ENCODE assay signal across 19 cellular contexts in genomic region chr12:22551624-22552023, GRCh38.
"Had no signal": no experiment of that assay in that cellular context is flagged by ENCODE, and none has a peak within 500 bp of the region (broad histone marks: within the 10 kb centered on the region; RNA-seq: fewer than 3 reads in every experiment).

No MANE protein-coding gene starts in this region.

- ATAC-seq: activated CD8-positive, alpha-beta T cell treated with anti-CD3 and anti-CD28 coated beads for 36 hours; left lung; lower lobe of right lung; natural killer cell; right cardiac atrium had no signal

- H3K4me1 ChIP-seq: esophagus muscularis mucosa, lower lobe of right lung had no signal

- DNase-seq: activated CD4-positive, alpha-beta T cell treated with anti-CD3 and anti-CD28 coated beads, Interleukin-2, amount 50 U/mL, for 1 hour; activated CD8-positive, alpha-beta T cell treated with anti-CD3 and anti-CD28 coated beads for 36 hours; activated effector memory CD4-positive, alpha-beta T cell treated with Interleukin-2 at 50 U/mL for 16 hours; activated naive CD4-positive, alpha-beta T cell treated with Interleukin-2 at 50 U/mL for 16 hours; activated T-cell treated with anti-CD3 and anti-CD28 coated beads, Interleukin-2, amount 50 U/mL, for 4 hours; dermis blood vessel endothelial cell; effector CD4-positive, alpha-beta T cell; foreskin melanocyte; left lung; lower lobe of right lung; mesenchymal stem cell; natural killer cell; right cardiac atrium; stimulated activated CD4-positive, alpha-beta T cell treated with anti-CD3 and anti-CD28 coated beads, Interleukin-15, amount 100 ng/mL, for 24 hours; stimulated activated CD4-positive, alpha-beta T cell treated with anti-CD3 and anti-CD28 coated beads, Interleukin-2, amount 100 ng/mL, for 24 hours; stimulated activated naive CD4-positive, alpha-beta T cell; trophoblast cell had no signal

- H3K4me3 ChIP-seq: esophagus muscularis mucosa, left lung, lower lobe of right lung, thoracic aorta had no signal

- H3K27me3 ChIP-seq: esophagus muscularis mucosa, left lung had no signal

- H3K4me3 Mint-ChIP-seq: activated CD8-positive, alpha-beta T cell treated with anti-CD3 and anti-CD28 coated beads for 36 hours; activated T-cell treated with anti-CD3 and anti-CD28 coated beads, Interleukin-2, amount 50 U/mL, for 4 hours; natural killer cell had no signal

- H3K4me1 Mint-ChIP-seq: natural killer cell had no signal

- H3K27ac Mint-ChIP-seq: activated CD8-positive, alpha-beta T cell treated with anti-CD3 and anti-CD28 coated beads for 36 hours; natural killer cell had no signal

- H3K27ac ChIP-seq: esophagus muscularis mucosa, left lung, lower lobe of right lung, thoracic aorta had no signal

- H3K36me3 ChIP-seq: esophagus muscularis mucosa, left lung, lower lobe of right lung, thoracic aorta had no signal
